8 cellular contexts compared by ENCODE assay signal in the genomic region with DNA sequence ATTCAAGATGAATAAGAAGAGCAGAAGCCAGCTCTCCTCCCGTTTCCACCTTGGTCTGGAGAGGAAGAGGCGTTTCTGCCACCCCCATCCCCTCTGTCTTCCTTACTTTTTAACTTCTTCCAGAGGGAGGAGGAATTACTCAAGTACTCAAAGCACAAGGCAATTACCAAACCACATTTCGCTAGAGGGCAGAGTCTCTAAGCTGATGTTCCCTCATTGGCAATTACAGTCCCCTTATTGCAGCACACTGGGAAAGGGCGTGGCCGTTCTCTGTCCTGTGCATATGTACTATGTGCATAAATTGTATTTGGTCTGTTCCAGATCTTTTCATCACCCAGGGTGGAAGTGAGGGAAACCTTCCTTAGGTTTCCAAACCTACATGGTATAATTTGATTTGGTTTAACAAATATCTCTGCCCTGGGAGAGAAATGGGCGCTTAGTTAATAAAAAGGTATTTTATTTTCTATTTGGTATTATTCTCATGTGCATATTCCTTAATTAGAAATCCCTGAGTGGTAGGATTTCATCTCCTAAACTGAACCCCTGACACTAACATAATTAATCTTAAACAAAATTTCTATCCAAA.
A peak's percentile ranks its signal among the peaks of the same experiment; 100 is the strongest.
DNase-seq lines count a peak whose midpoint lies in the region; ATAC-seq and TF ChIP-seq lines count a peak whose summit lies in the region.

No MANE protein-coding gene starts in this region.

- H3K4me3 ChIP-seq in GM12865 (ENCODE audit: low read depth, low read length): no peak overlapping the region

- ATAC-seq in GM18517 (IDR thresholded peaks at IDR 0.05; ENCODE audit: unreplicated experiment) (no peak), GM21576 (IDR thresholded peaks at IDR 0.05; ENCODE audit: unreplicated experiment) (no peak), HG03175 (IDR thresholded peaks at IDR 0.05; ENCODE audit: unreplicated experiment) (no peak)

- DNase-seq in GM12865 (ENCODE audit: low read depth) (peak; percentile 11), NCI-H1694 (lab: John Stamatoyannopoulos, UW) (peak; percentile 31), amniotic stem cell (lab: John Stamatoyannopoulos, UW) (peak; percentile 56), islet precursor cell (peak; percentile 69), germinal center (ENCODE audit: low spot score) (no peak)

- TF ChIP-seq CTCF in GM12865 (IDR thresholded peaks at IDR 0.05; ENCODE audit: insufficient read depth, low read depth, low read length, missing control alignments): no peak
